1 cellular context compared by ENCODE assay signal in genomic region chrX:73842541-73843234, GRCh38.
TF ChIP-seq lines count a peak whose summit lies in the region.

No MANE protein-coding gene starts in this region.

TF ChIP-seq in HEK293T, 16 proteins besides CTCF, POLR2A, EP300 and RAD21 (continued from another document):
- peak; percentile 39 for TF ChIP-seq ELF4 (IDR thresholded peaks at IDR 0.05)
- no peak for TF ChIP-seq L3MBTL2 (conservative IDR thresholded peaks at IDR 0.05)
- no peak for TF ChIP-seq ZNF384 (IDR thresholded peaks at IDR 0.05)
- TF ChIP-seq ARNT (IDR thresholded peaks at IDR 0.05) = no peak
- TF ChIP-seq HDGF (IDR thresholded peaks at IDR 0.05; ENCODE audit: borderline replicate concordance) = no peak
- peak; percentile 22; the same call in 1 of the 2 replicates for TF ChIP-seq CTBP1 (IDR thresholded peaks at IDR 0.05; ENCODE audit: borderline replicate concordance)
- TF ChIP-seq LEF1 (IDR thresholded peaks at IDR 0.05; ENCODE audit: borderline replicate concordance) = no peak
- no peak for TF ChIP-seq SUZ12 (IDR thresholded peaks at IDR 0.05)
